Comparison of ENCODE assay signal across 8 cellular contexts in the genomic region with DNA sequence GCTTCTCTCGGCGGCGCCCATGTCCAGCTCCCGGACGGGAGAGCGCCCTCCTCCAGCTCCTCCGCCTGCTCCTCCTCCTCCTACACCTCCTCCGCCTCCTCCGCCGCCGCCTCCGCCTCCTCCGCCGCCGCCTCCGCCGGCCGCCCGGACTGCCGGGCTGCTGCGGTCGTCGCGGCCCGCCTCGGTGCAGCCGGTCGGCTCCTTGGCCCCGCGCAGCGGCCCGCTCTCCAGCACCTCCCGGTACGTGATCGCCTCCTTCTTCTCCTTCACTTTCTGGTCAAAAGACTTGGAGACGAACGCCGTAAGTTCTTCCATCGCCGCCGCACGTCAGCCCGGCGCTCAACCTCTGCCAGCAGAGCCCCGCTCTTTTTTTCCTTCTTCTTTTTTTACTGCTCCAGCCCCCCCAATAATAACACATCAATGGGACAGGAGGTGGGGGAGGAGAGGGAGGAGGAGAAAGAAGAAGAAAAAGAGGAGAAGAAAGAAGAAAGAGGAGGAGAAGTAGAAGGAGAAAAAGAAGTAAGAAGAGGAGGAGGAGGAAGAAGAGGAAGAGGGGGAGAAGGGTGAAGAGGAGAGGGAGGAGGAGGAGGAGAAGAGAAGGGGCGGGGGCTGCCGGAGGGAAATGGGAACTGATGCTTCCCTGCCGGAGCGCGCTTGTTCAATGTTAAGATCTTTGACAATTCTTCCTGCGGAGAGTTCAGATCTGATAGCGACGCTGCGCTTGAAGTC. TPM values are rescaled to one million over a fixed set of nuclear protein-coding genes. Genes with fewer than 3 reads are reported as not detected.
DNase-seq lines count a peak whose midpoint lies in the region; ATAC-seq, FAIRE-seq and TF ChIP-seq lines count a peak whose summit lies in the region.

A gene (minus strand): TSS at position 711 of the 729 bp plus-strand sequence. CDS start 396 bp downstream, at position 315.

- H3K27me3 ChIP-seq in astrocyte (ENCODE audit: insufficient read depth, low read length) (peaks cover 77% of the 10 kb centered on the region), iPS-20b (ENCODE audit: insufficient read depth, low read length) (peaks cover 89% of the 10 kb centered on the region)

- H3K27ac Mint-ChIP-seq in activated naive CD4-positive, alpha-beta T cell treated with anti-CD3 and anti-CD28 coated beads for 36 hours: peak within 1 kb of the TSS; percentile 35
- H3K27ac Mint-ChIP-seq in astrocyte (ENCODE audit: unreplicated experiment): peak within 1 kb of the TSS; percentile 1
- peak within 1 kb of the TSS; percentile 2 to 92 for H3K27ac Mint-ChIP-seq in stimulated activated naive CD8-positive, alpha-beta T cell treated with anti-CD3 and anti-CD28 coated beads, Interleukin-15, amount 100 ng/mL, for 72 hours

- intact Hi-C loops in activated naive CD4-positive, alpha-beta T cell treated with anti-CD3 and anti-CD28 coated beads for 36 hours (cut with micrococcal nuclease): loop anchor here (5.0 kb wide), 4 partner anchors 326 to 696 kb away; a partner anchor contains a TSS

- H3K4me3 Mint-ChIP-seq in activated naive CD4-positive, alpha-beta T cell treated with anti-CD3 and anti-CD28 coated beads for 36 hours: peak within 1 kb of the TSS; percentile 78
- peak within 1 kb of the TSS; percentile 85 for H3K4me3 Mint-ChIP-seq in astrocyte (ENCODE audit: unreplicated experiment)
- H3K4me3 Mint-ChIP-seq in stimulated activated naive CD8-positive, alpha-beta T cell treated with anti-CD3 and anti-CD28 coated beads, Interleukin-15, amount 100 ng/mL, for 72 hours: peak within 1 kb of the TSS; percentile 91 to 95

- peak within 1 kb of the TSS; percentile 83 for H3K4me2 ChIP-seq in astrocyte (ENCODE audit: low read length)

- H4K20me1 ChIP-seq in astrocyte (ENCODE audit: insufficient read depth, low read length): no peaks in the 10 kb centered on the region

- peaks cover 15% of the 10 kb centered on the region for H3K4me1 ChIP-seq in astrocyte (ENCODE audit: insufficient read depth, low read length)
- peaks cover 10% of the 10 kb centered on the region; the same call in 1 of the 2 replicates for H3K4me1 ChIP-seq in iPS-20b (ENCODE audit: insufficient read depth, low read length)

- no peaks in the 10 kb centered on the region for H3K36me3 Mint-ChIP-seq in activated naive CD4-positive, alpha-beta T cell treated with anti-CD3 and anti-CD28 coated beads for 36 hours (ENCODE audit: low read depth)
- H3K36me3 Mint-ChIP-seq in astrocyte (ENCODE audit: low read depth, unreplicated experiment): peaks cover 1% of the 10 kb centered on the region

- DNase-seq in activated naive CD4-positive, alpha-beta T cell treated with anti-CD3 and anti-CD28 coated beads for 36 hours: no peak
- no peak for DNase-seq in activated naive CD4-positive, alpha-beta T cell (lab: John Stamatoyannopoulos, UW)
- DNase-seq in NCI-H226: peak; percentile 53
- DNase-seq in astrocyte (ENCODE audit: low read depth): no peak
- no peak for DNase-seq in stimulated activated naive CD8-positive, alpha-beta T cell treated with anti-CD3 and anti-CD28 coated beads, Interleukin-15, amount 100 ng/mL, for 72 hours
- DNase-seq in RWPE1 (ENCODE audit: low spot score): no peak
- no peak for DNase-seq in C1 segment of cervical spinal cord (lab: John Stamatoyannopoulos, UW)

- H3K9me3 Mint-ChIP-seq in activated naive CD4-positive, alpha-beta T cell treated with anti-CD3 and anti-CD28 coated beads for 36 hours: no peaks in the 10 kb centered on the region
- H3K9me3 Mint-ChIP-seq in astrocyte (ENCODE audit: unreplicated experiment): peaks cover 3% of the 10 kb centered on the region
- H3K9me3 Mint-ChIP-seq in stimulated activated naive CD8-positive, alpha-beta T cell treated with anti-CD3 and anti-CD28 coated beads, Interleukin-15, amount 100 ng/mL, for 72 hours: no peaks in the 10 kb centered on the region

- H2AFZ ChIP-seq in astrocyte (ENCODE audit: low read depth, low read length): peak within 1 kb of the TSS; percentile 31

- POLR2A ChIA-PET in RWPE1 (lab: Yijun Ruan, JAX; ENCODE audit: low non-redundant PET): interaction anchor here (0.6 kb wide), 1 partner anchor 225 kb away, joined by 7 read pairs; no protein-coding TSS in a partner anchor

- no peaks in the 10 kb centered on the region for H3K9me3 ChIP-seq in astrocyte (ENCODE audit: insufficient read depth, low read depth, low read length)
- H3K9me3 ChIP-seq in iPS-20b (ENCODE audit: insufficient read depth, low read depth, low read length): no peaks in the 10 kb centered on the region; the same call in 1 of the 2 replicates

- CTCF ChIA-PET in activated naive CD4-positive, alpha-beta T cell treated with anti-CD3 and anti-CD28 coated beads for 36 hours (lab: Charles Lee): no interaction called here
- CTCF ChIA-PET in RWPE1 (lab: Yijun Ruan, JAX): interaction anchor here (0.7 kb wide), 1 partner anchor 486 kb away, joined by 3 read pairs; no protein-coding TSS in a partner anchor

- H3K79me2 ChIP-seq in astrocyte (ENCODE audit: insufficient read depth, low read length): peaks cover 6% of the 10 kb centered on the region

- TF ChIP-seq CTCF in astrocyte (IDR thresholded peaks at IDR 0.05; ENCODE audit: insufficient read depth, low read depth, low read length) (no peak), RWPE1 (conservative IDR thresholded peaks at IDR 0.05; ENCODE audit: low read depth) (no peak)

- no peak within 1 kb of the TSS for H3K9ac ChIP-seq in astrocyte (ENCODE audit: low read length)
- H3K9ac ChIP-seq in iPS-20b (ENCODE audit: low read depth, low read length): no peak within 1 kb of the TSS

- no peak for ATAC-seq in stimulated activated naive CD8-positive, alpha-beta T cell treated with anti-CD3 and anti-CD28 coated beads, Interleukin-15, amount 100 ng/mL, for 72 hours

- no peak for FAIRE-seq in astrocyte (lab: Jason Lieb, UNC)

- H3K36me3 ChIP-seq in astrocyte (ENCODE audit: insufficient read depth, low read length): no peaks in the 10 kb centered on the region
- no peaks in the 10 kb centered on the region for H3K36me3 ChIP-seq in iPS-20b (ENCODE audit: insufficient read depth, low read depth, low read length)

- H3K27ac ChIP-seq in astrocyte (ENCODE audit: low read depth, low read length) (no peak within 1 kb of the TSS), iPS-20b (ENCODE audit: low read length) (no peak within 1 kb of the TSS), RWPE1 (no peak within 1 kb of the TSS)

- peaks cover 54% of the 10 kb centered on the region for H3K4me1 Mint-ChIP-seq in activated naive CD4-positive, alpha-beta T cell treated with anti-CD3 and anti-CD28 coated beads for 36 hours (ENCODE audit: low read depth)
- peaks cover 12% of the 10 kb centered on the region for H3K4me1 Mint-ChIP-seq in astrocyte (ENCODE audit: low read depth, unreplicated experiment)
- peaks cover 62% of the 10 kb centered on the region for H3K4me1 Mint-ChIP-seq in stimulated activated naive CD8-positive, alpha-beta T cell treated with anti-CD3 and anti-CD28 coated beads, Interleukin-15, amount 100 ng/mL, for 72 hours

- peak within 1 kb of the TSS; percentile 36 for H3K4me3 ChIP-seq in astrocyte (ENCODE audit: insufficient read depth, low read depth, low read length)
- peak within 1 kb of the TSS; percentile 64 for H3K4me3 ChIP-seq in iPS-20b (ENCODE audit: low read length)

- H3K27me3 Mint-ChIP-seq in activated naive CD4-positive, alpha-beta T cell treated with anti-CD3 and anti-CD28 coated beads for 36 hours (ENCODE audit: low read depth): peaks cover 72% of the 10 kb centered on the region
- H3K27me3 Mint-ChIP-seq in astrocyte (ENCODE audit: low read depth, unreplicated experiment): peaks cover 68% of the 10 kb centered on the region
- peaks cover 83% of the 10 kb centered on the region for H3K27me3 Mint-ChIP-seq in stimulated activated naive CD8-positive, alpha-beta T cell treated with anti-CD3 and anti-CD28 coated beads, Interleukin-15, amount 100 ng/mL, for 72 hours

RNA-seq across cellular contexts. Expression of the gene that starts here (rescaled TPM):
- not detected for total RNA-seq in activated naive CD4-positive, alpha-beta T cell treated with anti-CD3 and anti-CD28 coated beads for 36 hours
- total RNA-seq in astrocyte: 0.25 and 0.34 TPM in 2 replicates
